25 cellular contexts compared by ENCODE assay signal in genomic region chr14:25464078-25464477, GRCh38.
"Had no signal": no experiment of that assay in that cellular context is flagged by ENCODE, and none has a peak within 500 bp of the region (broad histone marks: within the 10 kb centered on the region; RNA-seq: fewer than 3 reads in every experiment).

No MANE protein-coding gene starts in this region.

- H3K27ac ChIP-seq: esophagus squamous epithelium, heart right ventricle, neural progenitor cell, parathyroid adenoma, right atrium auricular region, sigmoid colon, stomach, testis, tibial artery had no signal

- H3K9ac ChIP-seq: neural progenitor cell, parathyroid adenoma had no signal

- H3K4me1 ChIP-seq: esophagus squamous epithelium, heart right ventricle, parathyroid adenoma, right atrium auricular region, stomach, testis, tibial artery had no signal

- DNase-seq: cortex of kidney; effector memory CD8-positive, alpha-beta T cell; erythroblast; esophagus squamous epithelium; foreskin melanocyte; glutamatergic neuron; heart right ventricle; hippocampal formation; left colon; left ventricle myocardium superior; mucosa of descending colon; naive B cell; sigmoid colon; stimulated activated CD4-positive, alpha-beta T cell treated with anti-CD3 and anti-CD28 coated beads, Interleukin-2, amount 100 ng/mL, for 24 hours; stimulated activated CD4-positive, alpha-beta T cell treated with anti-CD3 and anti-CD28 coated beads, Interleukin-4, amount 100 ng/mL, for 24 hours; stimulated activated naive CD4-positive, alpha-beta T cell treated with Interleukin-2 at 50 U/mL for 16 hours; stomach; testis; tibial artery had no signal

- H3K27me3 ChIP-seq: esophagus squamous epithelium, heart right ventricle, neural progenitor cell, right atrium auricular region, sigmoid colon, stomach, testis, tibial artery had no signal

- H3K36me3 ChIP-seq: esophagus squamous epithelium, heart right ventricle, neural progenitor cell, right atrium auricular region, sigmoid colon, stomach, tibial artery had no signal

- H3K4me3 ChIP-seq: esophagus squamous epithelium, heart right ventricle, lung, mucosa of descending colon, neural progenitor cell, right atrium auricular region, sigmoid colon, stomach, testis, tibial artery had no signal

- H3K9me3 ChIP-seq: esophagus squamous epithelium, mucosa of descending colon, right atrium auricular region, sigmoid colon, stomach, testis had no signal

- ATAC-seq: effector memory CD8-positive, alpha-beta T cell; heart right ventricle; left colon; left ventricle myocardium superior; mucosa of descending colon; natural killer cell treated with Interleukin-12 subunit alpha and Interleukin-12 subunit beta and Interleukin-15 and Interleukin-18, amount 100 ng/mL, for 72 hours; stimulated activated effector memory CD8-positive, alpha-beta T cell treated with anti-CD3 and anti-CD28 coated beads, Interleukin-12 subunit alpha, Interleukin-12 subunit beta, amount 100 ng/mL, for 72 hours had no signal
